ENCODE assay signal across 20 cellular contexts in genomic region chr16:2323701-2324100, GRCh38. TPM values are rescaled to one million over a fixed set of nuclear protein-coding genes. Genes with fewer than 3 reads are reported as not detected.
DNase-seq lines count a peak whose midpoint lies in the region; ATAC-seq, FAIRE-seq and TF ChIP-seq lines count a peak whose summit lies in the region.
"Had no signal": no experiment of that assay in that cellular context is flagged by ENCODE, and none has a peak within 500 bp of the region (broad histone marks: within the 10 kb centered on the region; RNA-seq: fewer than 3 reads in every experiment).

No MANE protein-coding gene starts in this region.

- TF ChIP-seq POLR2A in upper lobe of left lung (IDR thresholded peaks at IDR 0.05) (no peak), H54 (IDR thresholded peaks at IDR 0.05; ENCODE audit: low read depth, low read length) (no peak)

- 81 to 85% methylated on average over 5 to 8 of the region's 8 CpGs for WGBS in upper lobe of left lung, 2 donors

- TF ChIP-seq EP300 in upper lobe of left lung (IDR thresholded peaks at IDR 0.05), result no peak

- FAIRE-seq in H54 (lab: Jason Lieb, UNC), result no peak
- FAIRE-seq: A549, GM12891 had no signal

- no peaks in the 10 kb centered on the region for H3K4me1 ChIP-seq in RWPE2 (ENCODE audit: insufficient read depth, poor library complexity, severe bottlenecking)
- no peaks in the 10 kb centered on the region for H3K4me1 ChIP-seq in lower lobe of right lung
- H3K4me1 ChIP-seq in upper lobe of left lung, result peaks cover 0 to 5% (median 0%) of the 10 kb centered on the region in 4 donors
- H3K4me1 ChIP-seq: A549, HAP-1 had no signal

- H3K9me3 ChIP-seq in RWPE2 (ENCODE audit: severe bottlenecking), result no peaks in the 10 kb centered on the region
- no peaks in the 10 kb centered on the region for H3K9me3 ChIP-seq in lower lobe of right lung
- no peaks in the 10 kb centered on the region for H3K9me3 ChIP-seq in upper lobe of left lung
- H3K9me3 ChIP-seq: A549, HAP-1 had no signal

- H3K36me3 ChIP-seq in RWPE2 (ENCODE audit: low read depth), result no peaks in the 10 kb centered on the region
- peaks cover 76% of the 10 kb centered on the region for H3K36me3 ChIP-seq in lower lobe of right lung
- H3K36me3 ChIP-seq in upper lobe of left lung, result peaks cover 24 to 79% (median 53%) of the 10 kb centered on the region in 4 donors

- intact Hi-C loops in lower lobe of right lung (cut with DNase I), result no loop called here

- H3K27ac ChIP-seq in RWPE2 (ENCODE audit: poor library complexity, severe bottlenecking) (no peak overlapping the region), lower lobe of right lung (no peak overlapping the region), upper lobe of left lung (no peak overlapping the region)
- H3K27ac ChIP-seq: A549 had no signal

- H3K27me3 ChIP-seq in RWPE2 (ENCODE audit: insufficient read depth, poor library complexity, severe bottlenecking), result no peaks in the 10 kb centered on the region
- H3K27me3 ChIP-seq in lower lobe of right lung (ENCODE audit: low read depth), result no peaks in the 10 kb centered on the region
- H3K27me3 ChIP-seq in upper lobe of left lung, result no peaks in the 10 kb centered on the region

- DNase-seq in RWPE2 (ENCODE audit: low spot score) (peak; percentile 25), lower lobe of right lung (no peak), upper lobe of left lung (peak in 1 of 2 donors; percentile 22), KG1 (lab: John Stamatoyannopoulos, UW) (no peak), NCI-H345 (lab: John Stamatoyannopoulos, UW) (no peak), H54 (ENCODE audit: insufficient read length, low spot score) (no peak)
- DNase-seq: 8988T; ACHN; C1 segment of cervical spinal cord; Calu3; CD4-positive, alpha-beta memory T cell; COR-L47; DMS53; DMS79 treated with DMSO at 0.1 percent for 48 hours; GF-D8; HFFc6 had no signal

- no peak for ATAC-seq in RWPE2 (ENCODE audit: low read depth)
- ATAC-seq in lower lobe of right lung, result no peak
- no peak for ATAC-seq in upper lobe of left lung (ENCODE audit: low FRiP score in 2 of 2)
- ATAC-seq: A549, GM23338 had no signal

- H3K4me3 ChIP-seq in RWPE2 (ENCODE audit: severe bottlenecking) (no peak overlapping the region), lower lobe of right lung (peak overlapping the region; percentile 50), upper lobe of left lung (peak overlapping the region in 3 of 4 donors; percentile 29 to 53 (median 49))
- H3K4me3 ChIP-seq: A549, GM23338, HAP-1 had no signal

- TF ChIP-seq CTCF in RWPE2 (IDR thresholded peaks at IDR 0.05; ENCODE audit: poor library complexity, severe bottlenecking) (no peak), lower lobe of right lung (IDR thresholded peaks at IDR 0.05) (no peak), upper lobe of left lung (IDR thresholded peaks at IDR 0.05) (no peak)

RNA-seq across cellular contexts. Expression of gene ABCA3, which starts 16.8 kb away (rescaled TPM):
- 491 TPM for total RNA-seq in lower lobe of right lung
- 100 to 1,000 TPM; 337 to 619 (median 455) TPM for total RNA-seq in upper lobe of left lung

RNA-seq across cellular contexts. Expression of gene RNPS1, which starts 55.8 kb away (rescaled TPM):
- 98.6 TPM for total RNA-seq in lower lobe of right lung
- total RNA-seq in upper lobe of left lung, result 100 to 1,000 TPM in 5 of 6 donors, 10 to 100 TPM in 1; 92.2 to 142 (median 114) TPM
